In the genomic region with DNA sequence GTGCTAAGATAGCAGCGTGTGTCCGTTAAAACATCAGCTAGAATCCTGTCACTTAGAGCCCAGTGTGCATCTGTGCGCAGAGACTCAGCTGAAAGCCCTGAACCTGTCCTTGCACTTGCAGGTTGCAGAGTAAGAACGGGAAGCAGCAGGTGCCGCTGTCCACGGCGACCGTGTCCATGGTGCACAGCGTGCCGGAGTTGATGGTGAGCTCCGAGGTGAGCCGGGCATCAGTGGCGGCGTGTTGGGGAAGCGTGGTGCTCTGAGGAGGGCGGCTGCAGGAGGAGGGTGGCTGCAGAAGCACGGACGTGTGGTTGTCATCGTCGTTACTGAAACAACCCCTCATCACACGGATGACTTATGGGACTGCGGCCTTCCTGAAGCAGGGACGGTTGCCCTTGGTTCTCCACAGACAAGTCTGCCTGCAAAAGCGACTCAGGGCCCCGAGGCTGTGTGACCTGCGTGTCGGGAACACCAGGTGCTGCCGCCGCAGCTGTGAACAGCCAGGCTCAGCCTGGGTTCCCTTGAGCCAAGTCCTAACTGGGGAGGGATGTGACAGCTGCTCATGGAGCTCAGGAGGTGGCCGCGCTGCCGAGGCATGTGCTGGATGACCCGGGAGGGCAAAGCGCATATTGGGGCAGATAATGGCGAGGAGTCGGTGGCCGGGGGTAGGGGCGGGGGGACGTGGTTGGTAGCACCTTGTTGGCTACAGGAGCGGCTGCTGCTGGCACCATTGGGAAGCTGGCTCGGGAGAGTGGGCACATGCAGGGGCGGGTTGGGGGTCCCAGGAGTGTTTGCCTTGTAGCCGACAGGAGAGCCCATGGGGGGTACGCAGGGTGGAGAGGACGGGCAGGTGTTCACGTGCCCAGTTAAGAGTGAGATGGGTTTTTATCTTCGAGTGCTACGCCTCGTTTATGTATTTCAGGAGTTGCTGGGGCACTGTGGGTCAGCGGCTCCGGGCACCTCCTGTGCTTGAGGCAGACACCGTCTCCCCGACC, we compare ENCODE assay signal across 22 cellular contexts. TPM values are rescaled to one million over a fixed set of nuclear protein-coding genes. Genes with fewer than 3 reads are reported as not detected.
A peak's percentile ranks its signal among the peaks of the same experiment; 100 is the strongest.
DNase-seq lines count a peak whose midpoint lies in the region; ATAC-seq and TF ChIP-seq lines count a peak whose summit lies in the region.
"Had no signal": no experiment of that assay in that cellular context is flagged by ENCODE, and none has a peak within 500 bp of the region (broad histone marks: within the 10 kb centered on the region; RNA-seq: fewer than 3 reads in every experiment).

No MANE protein-coding gene starts in this region.

- CTCF ChIA-PET in activated naive CD4-positive, alpha-beta T cell treated with anti-CD3 and anti-CD28 coated beads for 36 hours (lab: Charles Lee), result no interaction called here
- CTCF ChIA-PET in activated naive CD4-positive, alpha-beta T cell treated with anti-CD3 and anti-CD28 coated beads, Interleukin-2, amount 10 ng/mL, durations not matched to agents 7 days and 5 days (lab: Charles Lee), result no interaction called here

- ATAC-seq in HG03135 (IDR thresholded peaks at IDR 0.05; ENCODE audit: unreplicated experiment), result no peak
- ATAC-seq in activated T-helper 17 cell treated with anti-CD3 and anti-CD28 coated beads, Interleukin-2, amount 50 U/mL, for 72 hours (replicated peaks), result no peak
- ATAC-seq: HepG2, K562, Right ventricle myocardium inferior had no signal

- TF ChIP-seq CTCF in glutamatergic neuron (IDR thresholded peaks at IDR 0.05; ENCODE audit: partially characterized antibody, unreplicated experiment), result no peak

- peak overlapping the region; percentile 13 for H3K27ac Mint-ChIP-seq in activated naive CD4-positive, alpha-beta T cell treated with anti-CD3 and anti-CD28 coated beads for 36 hours
- H3K27ac Mint-ChIP-seq in activated naive CD4-positive, alpha-beta T cell treated with anti-CD3 and anti-CD28 coated beads, Interleukin-2, amount 10 ng/mL, durations not matched to agents 7 days and 5 days, result no peak overlapping the region
- peak overlapping the region; percentile 11 for H3K27ac Mint-ChIP-seq in glutamatergic neuron (ENCODE audit: unreplicated experiment)
- no peak overlapping the region for H3K27ac Mint-ChIP-seq in activated T-helper 17 cell treated with anti-CD3 and anti-CD28 coated beads, Interleukin-2, amount 50 U/mL, for 72 hours
- H3K27ac Mint-ChIP-seq in activated T-helper 2 cell treated with anti-CD3 and anti-CD28 coated beads, Interferon-gamma antibody, Interleukin-2, Interleukin-4, amounts not matched to agents 10 μg/mL and 5 μg/mL and 100 μg/mL, durations not matched to agents 14 hours and 24 hours and 36 hours, result no peak overlapping the region
- H3K27ac Mint-ChIP-seq: CD4-positive, CD25-positive, alpha-beta regulatory T cell had no signal

- no peak for DNase-seq in activated naive CD4-positive, alpha-beta T cell treated with anti-CD3 and anti-CD28 coated beads for 36 hours
- DNase-seq in activated naive CD4-positive, alpha-beta T cell treated with anti-CD3 and anti-CD28 coated beads, Interleukin-2, amount 10 ng/mL, durations not matched to agents 7 days and 5 days, result no peak
- DNase-seq in glutamatergic neuron (no peak), posterior vena cava (ENCODE audit: low spot score) (peak; percentile 71), NCI-H748 treated with DMSO at 0.1 percent for 48 hours (lab: John Stamatoyannopoulos, UW) (no peak)
- no peak for DNase-seq in activated T-helper 2 cell treated with anti-CD3 and anti-CD28 coated beads, Interferon-gamma antibody, Interleukin-2, Interleukin-4, amounts not matched to agents 10 μg/mL and 5 μg/mL and 100 μg/mL, durations not matched to agents 14 hours and 24 hours and 36 hours (ENCODE audit: low spot score)
- DNase-seq: CD4-positive, CD25-positive, alpha-beta regulatory T cell; DMS153; DND-41; Kasumi-1; NCI-H1092 treated with DMSO at 0.1 percent for 48 hours; NCI-H187 treated with DMSO at 0.1 percent for 48 hours; NCI-H2107; NCI-H524; NCI-H774; PC-9; SJCRH30 had no signal

- intact Hi-C loops in activated naive CD4-positive, alpha-beta T cell treated with anti-CD3 and anti-CD28 coated beads for 36 hours (cut with micrococcal nuclease), result no loop called here
- intact Hi-C loops in posterior vena cava (cut with DNase I), result no loop called here
- intact Hi-C loops in activated T-helper 2 cell treated with anti-CD3 and anti-CD28 coated beads, Interferon-gamma antibody, Interleukin-2, Interleukin-4, amounts not matched to agents 10 μg/mL and 5 μg/mL and 100 μg/mL, durations not matched to agents 14 hours and 24 hours and 36 hours (cut with micrococcal nuclease), result no loop called here

- no peak overlapping the region for H3K4me3 Mint-ChIP-seq in activated naive CD4-positive, alpha-beta T cell treated with anti-CD3 and anti-CD28 coated beads for 36 hours
- H3K4me3 Mint-ChIP-seq in activated naive CD4-positive, alpha-beta T cell treated with anti-CD3 and anti-CD28 coated beads, Interleukin-2, amount 10 ng/mL, durations not matched to agents 7 days and 5 days, result no peak overlapping the region
- H3K4me3 Mint-ChIP-seq in glutamatergic neuron (ENCODE audit: unreplicated experiment), result peak overlapping the region; percentile 6
- H3K4me3 Mint-ChIP-seq in activated T-helper 17 cell treated with anti-CD3 and anti-CD28 coated beads, Interleukin-2, amount 50 U/mL, for 72 hours, result no peak overlapping the region
- no peak overlapping the region for H3K4me3 Mint-ChIP-seq in activated T-helper 2 cell treated with anti-CD3 and anti-CD28 coated beads, Interferon-gamma antibody, Interleukin-2, Interleukin-4, amounts not matched to agents 10 μg/mL and 5 μg/mL and 100 μg/mL, durations not matched to agents 14 hours and 24 hours and 36 hours (ENCODE audit: low read depth)
- H3K4me3 Mint-ChIP-seq: CD4-positive, CD25-positive, alpha-beta regulatory T cell had no signal

- no peaks in the 10 kb centered on the region for H3K27me3 Mint-ChIP-seq in activated naive CD4-positive, alpha-beta T cell treated with anti-CD3 and anti-CD28 coated beads for 36 hours (ENCODE audit: low read depth)
- no peaks in the 10 kb centered on the region for H3K27me3 Mint-ChIP-seq in activated naive CD4-positive, alpha-beta T cell treated with anti-CD3 and anti-CD28 coated beads, Interleukin-2, amount 10 ng/mL, durations not matched to agents 7 days and 5 days
- peaks cover 10% of the 10 kb centered on the region for H3K27me3 Mint-ChIP-seq in glutamatergic neuron (ENCODE audit: unreplicated experiment)
- no peaks in the 10 kb centered on the region for H3K27me3 Mint-ChIP-seq in activated T-helper 17 cell treated with anti-CD3 and anti-CD28 coated beads, Interleukin-2, amount 50 U/mL, for 72 hours
- H3K27me3 Mint-ChIP-seq in activated T-helper 2 cell treated with anti-CD3 and anti-CD28 coated beads, Interferon-gamma antibody, Interleukin-2, Interleukin-4, amounts not matched to agents 10 μg/mL and 5 μg/mL and 100 μg/mL, durations not matched to agents 14 hours and 24 hours and 36 hours (ENCODE audit: low read depth), result no peaks in the 10 kb centered on the region
- H3K27me3 Mint-ChIP-seq: CD4-positive, CD25-positive, alpha-beta regulatory T cell had no signal

- H3K4me1 Mint-ChIP-seq in activated naive CD4-positive, alpha-beta T cell treated with anti-CD3 and anti-CD28 coated beads for 36 hours (ENCODE audit: low read depth), result peaks cover 14% of the 10 kb centered on the region
- no peaks in the 10 kb centered on the region for H3K4me1 Mint-ChIP-seq in activated naive CD4-positive, alpha-beta T cell treated with anti-CD3 and anti-CD28 coated beads, Interleukin-2, amount 10 ng/mL, durations not matched to agents 7 days and 5 days
- peaks cover 25% of the 10 kb centered on the region for H3K4me1 Mint-ChIP-seq in glutamatergic neuron (ENCODE audit: low read depth, unreplicated experiment)
- peaks cover 9% of the 10 kb centered on the region for H3K4me1 Mint-ChIP-seq in activated T-helper 17 cell treated with anti-CD3 and anti-CD28 coated beads, Interleukin-2, amount 50 U/mL, for 72 hours
- H3K4me1 Mint-ChIP-seq in activated T-helper 2 cell treated with anti-CD3 and anti-CD28 coated beads, Interferon-gamma antibody, Interleukin-2, Interleukin-4, amounts not matched to agents 10 μg/mL and 5 μg/mL and 100 μg/mL, durations not matched to agents 14 hours and 24 hours and 36 hours (ENCODE audit: low read depth), result no peaks in the 10 kb centered on the region

- H3K9me3 Mint-ChIP-seq in activated naive CD4-positive, alpha-beta T cell treated with anti-CD3 and anti-CD28 coated beads for 36 hours, result no peaks in the 10 kb centered on the region
- no peaks in the 10 kb centered on the region for H3K9me3 Mint-ChIP-seq in activated naive CD4-positive, alpha-beta T cell treated with anti-CD3 and anti-CD28 coated beads, Interleukin-2, amount 10 ng/mL, durations not matched to agents 7 days and 5 days
- H3K9me3 Mint-ChIP-seq in glutamatergic neuron (ENCODE audit: unreplicated experiment), result peaks cover 6% of the 10 kb centered on the region
- H3K9me3 Mint-ChIP-seq in activated T-helper 17 cell treated with anti-CD3 and anti-CD28 coated beads, Interleukin-2, amount 50 U/mL, for 72 hours, result no peaks in the 10 kb centered on the region
- no peaks in the 10 kb centered on the region for H3K9me3 Mint-ChIP-seq in activated T-helper 2 cell treated with anti-CD3 and anti-CD28 coated beads, Interferon-gamma antibody, Interleukin-2, Interleukin-4, amounts not matched to agents 10 μg/mL and 5 μg/mL and 100 μg/mL, durations not matched to agents 14 hours and 24 hours and 36 hours
- H3K9me3 Mint-ChIP-seq: CD4-positive, CD25-positive, alpha-beta regulatory T cell had no signal

- peaks cover 16% of the 10 kb centered on the region for H3K36me3 Mint-ChIP-seq in activated naive CD4-positive, alpha-beta T cell treated with anti-CD3 and anti-CD28 coated beads for 36 hours (ENCODE audit: low read depth)
- peaks cover 47% of the 10 kb centered on the region for H3K36me3 Mint-ChIP-seq in activated naive CD4-positive, alpha-beta T cell treated with anti-CD3 and anti-CD28 coated beads, Interleukin-2, amount 10 ng/mL, durations not matched to agents 7 days and 5 days
- H3K36me3 Mint-ChIP-seq in glutamatergic neuron (ENCODE audit: unreplicated experiment), result peaks cover 5% of the 10 kb centered on the region
- H3K36me3 Mint-ChIP-seq in activated T-helper 17 cell treated with anti-CD3 and anti-CD28 coated beads, Interleukin-2, amount 50 U/mL, for 72 hours (ENCODE audit: low read depth), result peaks cover 80% of the 10 kb centered on the region
- peaks cover 44% of the 10 kb centered on the region for H3K36me3 Mint-ChIP-seq in activated T-helper 2 cell treated with anti-CD3 and anti-CD28 coated beads, Interferon-gamma antibody, Interleukin-2, Interleukin-4, amounts not matched to agents 10 μg/mL and 5 μg/mL and 100 μg/mL, durations not matched to agents 14 hours and 24 hours and 36 hours (ENCODE audit: low read depth)

RNA-seq across cellular contexts. Expression of gene CTDP1, which starts 16.6 kb away (rescaled TPM):
- 10 to 100 TPM; 28.0 to 29.1 TPM for total RNA-seq in activated naive CD4-positive, alpha-beta T cell treated with anti-CD3 and anti-CD28 coated beads for 36 hours
- total RNA-seq in glutamatergic neuron (ENCODE audit: unreplicated experiment) (34.8 TPM), posterior vena cava (10 to 100 TPM; 13.8 to 15.4 TPM)
- 10 to 100 TPM; 38.8 to 48.5 TPM for total RNA-seq in activated T-helper 17 cell treated with anti-CD3 and anti-CD28 coated beads, Interleukin-2, amount 50 U/mL, for 72 hours
- total RNA-seq in activated T-helper 2 cell treated with anti-CD3 and anti-CD28 coated beads, Interferon-gamma antibody, Interleukin-2, Interleukin-4, amounts not matched to agents 10 μg/mL and 5 μg/mL and 100 μg/mL, durations not matched to agents 14 hours and 24 hours and 36 hours, result 42.0 and 43.3 TPM in 2 replicates

Comparison
In these comparisons a context has a peak if more than half of its experiments do, and no peak if none do; other contexts are left out.
1. H3K27ac Mint-ChIP-seq: peak in activated naive CD4-positive, alpha-beta T cell treated with anti-CD3 and anti-CD28 coated beads for 36 hours (single experiment) and glutamatergic neuron (single experiment); none in activated naive CD4-positive, alpha-beta T cell treated with anti-CD3 and anti-CD28 coated beads, Interleukin-2, amount 10 ng/mL, durations not matched to agents 7 days and 5 days (single experiment), activated T-helper 17 cell treated with anti-CD3 and anti-CD28 coated beads, Interleukin-2, amount 50 U/mL, for 72 hours (single experiment) and activated T-helper 2 cell treated with anti-CD3 and anti-CD28 coated beads, Interferon-gamma antibody, Interleukin-2, Interleukin-4, amounts not matched to agents 10 μg/mL and 5 μg/mL and 100 μg/mL, durations not matched to agents 14 hours and 24 hours and 36 hours (single experiment).